ENCODE assay signal across 1 cellular context in genomic region chr17:73272906-73273218, GRCh38.
A peak's percentile ranks its signal among the peaks of the same experiment; 100 is the strongest.
TF ChIP-seq lines count a peak whose summit lies in the region.

No MANE protein-coding gene starts in this region.

TF ChIP-seq in HepG2, 621 proteins besides CTCF, POLR2A, EP300 and RAD21 (continued from another document and continues in another):
- TF ChIP-seq IRX3 (CRISPR knock-in tag; IDR thresholded peaks at IDR 0.05; ENCODE audit: borderline replicate concordance, low read depth) (peak; percentile 9; the same call in 1 of the 2 replicates), ZNF431 (CRISPR knock-in tag; IDR thresholded peaks at IDR 0.05; ENCODE audit: borderline replicate concordance, low read depth) (no peak), ZNF274 (CRISPR knock-in tag; IDR thresholded peaks at IDR 0.05) (no peak), WIZ (CRISPR knock-in tag; IDR thresholded peaks at IDR 0.05) (no peak), ZNF83 (CRISPR knock-in tag; IDR thresholded peaks at IDR 0.05; ENCODE audit: borderline replicate concordance) (no peak), TMF1 (CRISPR knock-in tag; IDR thresholded peaks at IDR 0.05; ENCODE audit: low read depth) (no peak), TOPORS (CRISPR knock-in tag; IDR thresholded peaks at IDR 0.05) (no peak), SOX6 (IDR thresholded peaks at IDR 0.05) (no peak), SOX6 (CRISPR knock-in tag; IDR thresholded peaks at IDR 0.05) (peak; percentile 96), NKX3-1 (CRISPR knock-in tag; IDR thresholded peaks at IDR 0.05) (peak; percentile 84), ZSCAN12 (CRISPR knock-in tag; IDR thresholded peaks at IDR 0.05) (no peak), ZNF687 (CRISPR knock-in tag; IDR thresholded peaks at IDR 0.05) (peak; percentile 90), NR3C1 (CRISPR knock-in tag; IDR thresholded peaks at IDR 0.05) (no peak), CCAR2 (optimal IDR thresholded peaks at IDR 0.05; ENCODE audit: low read depth, low read length) (no peak), IRF1 (CRISPR knock-in tag; IDR thresholded peaks at IDR 0.05; ENCODE audit: low read depth) (no peak), MYC (CRISPR knock-in tag; IDR thresholded peaks at IDR 0.05; ENCODE audit: borderline replicate concordance) (peak; percentile 76; the same call in 1 of the 2 replicates), SKI (IDR thresholded peaks at IDR 0.05; ENCODE audit: partially characterized antibody) (peak; percentile 95), SPEN (CRISPR knock-in tag; IDR thresholded peaks at IDR 0.05; ENCODE audit: low read depth) (peak; percentile 64; the same call in 1 of the 2 replicates), DRAP1 (CRISPR knock-in tag; IDR thresholded peaks at IDR 0.05) (no peak), ZNF768 (CRISPR knock-in tag; IDR thresholded peaks at IDR 0.05) (no peak), CBX5 (CRISPR knock-in tag; IDR thresholded peaks at IDR 0.05; ENCODE audit: borderline replicate concordance) (peak; percentile 36; the same call in 1 of the 2 replicates), ZNF484 (CRISPR knock-in tag; IDR thresholded peaks at IDR 0.05; ENCODE audit: borderline replicate concordance, low read depth) (no peak), POGK (CRISPR knock-in tag; conservative IDR thresholded peaks at IDR 0.05) (peak; percentile 83), NR2F1 (CRISPR knock-in tag; IDR thresholded peaks at IDR 0.05) (peak; percentile 51 to 55; a peak in 2 of 4 replicates), CC2D1A (CRISPR knock-in tag; IDR thresholded peaks at IDR 0.05) (0 out of 2 replicates have a peak, but pooled peaks have one; percentile 84), MED8 (CRISPR knock-in tag; IDR thresholded peaks at IDR 0.05; ENCODE audit: insufficient replicate concordance) (no peak), ZBTB38 (CRISPR knock-in tag; IDR thresholded peaks at IDR 0.05) (no peak; the same call in 1 of the 2 replicates), GATAD2A (CRISPR knock-in tag; IDR thresholded peaks at IDR 0.05) (peak; percentile 97), ZNF644 (CRISPR knock-in tag; IDR thresholded peaks at IDR 0.05; ENCODE audit: low read depth) (peak; percentile 66; the same call in 1 of the 2 replicates), ELF1 (CRISPR knock-in tag; IDR thresholded peaks at IDR 0.05) (no peak), KLF16 (CRISPR knock-in tag; IDR thresholded peaks at IDR 0.05) (peak in 1 of 2 experiments; percentile 58; a peak in 2 of 4 replicates), ZNF713 (CRISPR knock-in tag; IDR thresholded peaks at IDR 0.05) (no peak), ZNF496 (CRISPR knock-in tag; IDR thresholded peaks at IDR 0.05; ENCODE audit: insufficient replicate concordance) (no peak), TARDBP (CRISPR knock-in tag; IDR thresholded peaks at IDR 0.05) (peak; percentile 89), ZKSCAN1 (IDR thresholded peaks at IDR 0.05; ENCODE audit: low read length) (no peak), AGO1 (IDR thresholded peaks at IDR 0.05; ENCODE audit: low read depth, low read length, poor library complexity, severe bottlenecking) (no peak), GTF2F1 (IDR thresholded peaks at IDR 0.05; ENCODE audit: low read length) (no peak), NAIF1 (CRISPR knock-in tag; IDR thresholded peaks at IDR 0.05; ENCODE audit: borderline replicate concordance) (0 out of 2 replicates have a peak, but pooled peaks have one; percentile 35), ZNF629 (CRISPR knock-in tag; conservative IDR thresholded peaks at IDR 0.05) (peak; percentile 75), HNF1B (CRISPR knock-in tag; IDR thresholded peaks at IDR 0.05) (peak; percentile 36; the same call in 1 of the 2 replicates), JUND (CRISPR knock-in tag; IDR thresholded peaks at IDR 0.05) (no peak), PPARG (CRISPR knock-in tag; conservative IDR thresholded peaks at IDR 0.05) (peak; percentile 98), NCOA5 (CRISPR knock-in tag; IDR thresholded peaks at IDR 0.05) (no peak), ARNT (IDR thresholded peaks at IDR 0.05) (no peak), ZNF598 (CRISPR knock-in tag; IDR thresholded peaks at IDR 0.05; ENCODE audit: borderline replicate concordance) (no peak)
- TF ChIP-seq, protein P1, sequence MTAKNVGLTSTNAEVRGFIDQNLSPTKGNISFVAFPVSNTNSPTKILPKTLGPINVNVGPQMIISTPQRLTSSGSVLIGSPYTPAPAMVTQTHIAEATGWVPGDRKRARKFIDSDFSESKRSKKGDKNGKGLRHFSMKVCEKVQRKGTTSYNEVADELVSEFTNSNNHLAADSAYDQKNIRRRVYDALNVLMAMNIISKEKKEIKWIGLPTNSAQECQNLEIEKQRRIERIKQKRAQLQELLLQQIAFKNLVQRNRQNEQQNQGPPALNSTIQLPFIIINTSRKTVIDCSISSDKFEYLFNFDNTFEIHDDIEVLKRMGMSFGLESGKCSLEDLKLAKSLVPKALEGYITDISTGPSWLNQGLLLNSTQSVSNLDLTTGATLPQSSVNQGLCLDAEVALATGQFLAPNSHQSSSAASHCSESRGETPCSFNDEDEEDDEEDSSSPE (CRISPR knock-in tag; IDR thresholded peaks at IDR 0.05) = peak; percentile 88
- TF ChIP-seq, protein P2, sequence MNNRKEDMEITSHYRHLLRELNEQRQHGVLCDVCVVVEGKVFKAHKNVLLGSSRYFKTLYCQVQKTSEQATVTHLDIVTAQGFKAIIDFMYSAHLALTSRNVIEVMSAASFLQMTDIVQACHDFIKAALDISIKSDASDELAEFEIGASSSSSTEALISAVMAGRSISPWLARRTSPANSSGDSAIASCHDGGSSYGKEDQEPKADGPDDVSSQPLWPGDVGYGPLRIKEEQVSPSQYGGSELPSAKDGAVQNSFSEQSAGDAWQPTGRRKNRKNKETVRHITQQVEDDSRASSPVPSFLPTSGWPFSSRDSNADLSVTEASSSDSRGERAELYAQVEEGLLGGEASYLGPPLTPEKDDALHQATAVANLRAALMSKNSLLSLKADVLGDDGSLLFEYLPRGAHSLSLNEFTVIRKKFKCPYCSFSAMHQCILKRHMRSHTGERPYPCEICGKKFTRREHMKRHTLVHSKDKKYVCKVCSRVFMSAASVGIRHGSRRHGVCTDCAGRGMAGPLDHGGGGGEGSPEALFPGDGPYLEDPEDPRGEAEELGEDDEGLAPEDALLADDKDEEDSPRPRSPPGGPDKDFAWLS (CRISPR knock-in tag; IDR thresholded peaks at IDR 0.05; ENCODE audit: borderline replicate concordance) = 0 out of 2 replicates have a peak, but pooled peaks have one; percentile 69
- TF ChIP-seq, protein P3, sequence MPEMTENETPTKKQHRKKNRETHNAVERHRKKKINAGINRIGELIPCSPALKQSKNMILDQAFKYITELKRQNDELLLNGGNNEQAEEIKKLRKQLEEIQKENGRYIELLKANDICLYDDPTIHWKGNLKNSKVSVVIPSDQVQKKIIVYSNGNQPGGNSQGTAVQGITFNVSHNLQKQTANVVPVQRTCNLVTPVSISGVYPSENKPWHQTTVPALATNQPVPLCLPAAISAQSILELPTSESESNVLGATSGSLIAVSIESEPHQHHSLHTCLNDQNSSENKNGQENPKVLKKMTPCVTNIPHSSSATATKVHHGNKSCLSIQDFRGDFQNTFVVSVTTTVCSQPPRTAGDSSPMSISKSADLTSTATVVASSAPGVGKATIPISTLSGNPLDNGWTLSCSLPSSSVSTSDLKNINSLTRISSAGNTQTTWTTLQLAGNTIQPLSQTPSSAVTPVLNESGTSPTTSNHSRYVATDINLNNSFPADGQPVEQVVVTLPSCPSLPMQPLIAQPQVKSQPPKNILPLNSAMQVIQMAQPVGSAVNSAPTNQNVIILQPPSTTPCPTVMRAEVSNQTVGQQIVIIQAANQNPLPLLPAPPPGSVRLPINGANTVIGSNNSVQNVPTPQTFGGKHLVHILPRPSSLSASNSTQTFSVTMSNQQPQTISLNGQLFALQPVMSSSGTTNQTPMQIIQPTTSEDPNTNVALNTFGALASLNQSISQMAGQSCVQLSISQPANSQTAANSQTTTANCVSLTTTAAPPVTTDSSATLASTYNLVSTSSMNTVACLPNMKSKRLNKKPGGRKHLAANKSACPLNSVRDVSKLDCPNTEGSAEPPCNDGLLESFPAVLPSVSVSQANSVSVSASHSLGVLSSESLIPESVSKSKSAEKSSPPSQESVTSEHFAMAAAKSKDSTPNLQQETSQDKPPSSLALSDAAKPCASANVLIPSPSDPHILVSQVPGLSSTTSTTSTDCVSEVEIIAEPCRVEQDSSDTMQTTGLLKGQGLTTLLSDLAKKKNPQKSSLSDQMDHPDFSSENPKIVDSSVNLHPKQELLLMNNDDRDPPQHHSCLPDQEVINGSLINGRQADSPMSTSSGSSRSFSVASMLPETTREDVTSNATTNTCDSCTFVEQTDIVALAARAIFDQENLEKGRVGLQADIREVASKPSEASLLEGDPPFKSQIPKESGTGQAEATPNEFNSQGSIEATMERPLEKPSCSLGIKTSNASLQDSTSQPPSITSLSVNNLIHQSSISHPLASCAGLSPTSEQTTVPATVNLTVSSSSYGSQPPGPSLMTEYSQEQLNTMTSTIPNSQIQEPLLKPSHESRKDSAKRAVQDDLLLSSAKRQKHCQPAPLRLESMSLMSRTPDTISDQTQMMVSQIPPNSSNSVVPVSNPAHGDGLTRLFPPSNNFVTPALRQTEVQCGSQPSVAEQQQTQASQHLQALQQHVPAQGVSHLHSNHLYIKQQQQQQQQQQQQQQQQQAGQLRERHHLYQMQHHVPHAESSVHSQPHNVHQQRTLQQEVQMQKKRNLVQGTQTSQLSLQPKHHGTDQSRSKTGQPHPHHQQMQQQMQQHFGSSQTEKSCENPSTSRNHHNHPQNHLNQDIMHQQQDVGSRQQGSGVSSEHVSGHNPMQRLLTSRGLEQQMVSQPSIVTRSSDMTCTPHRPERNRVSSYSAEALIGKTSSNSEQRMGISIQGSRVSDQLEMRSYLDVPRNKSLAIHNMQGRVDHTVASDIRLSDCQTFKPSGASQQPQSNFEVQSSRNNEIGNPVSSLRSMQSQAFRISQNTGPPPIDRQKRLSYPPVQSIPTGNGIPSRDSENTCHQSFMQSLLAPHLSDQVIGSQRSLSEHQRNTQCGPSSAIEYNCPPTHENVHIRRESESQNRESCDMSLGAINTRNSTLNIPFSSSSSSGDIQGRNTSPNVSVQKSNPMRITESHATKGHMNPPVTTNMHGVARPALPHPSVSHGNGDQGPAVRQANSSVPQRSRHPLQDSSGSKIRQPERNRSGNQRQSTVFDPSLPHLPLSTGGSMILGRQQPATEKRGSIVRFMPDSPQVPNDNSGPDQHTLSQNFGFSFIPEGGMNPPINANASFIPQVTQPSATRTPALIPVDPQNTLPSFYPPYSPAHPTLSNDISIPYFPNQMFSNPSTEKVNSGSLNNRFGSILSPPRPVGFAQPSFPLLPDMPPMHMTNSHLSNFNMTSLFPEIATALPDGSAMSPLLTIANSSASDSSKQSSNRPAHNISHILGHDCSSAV (CRISPR knock-in tag; IDR thresholded peaks at IDR 0.05; ENCODE audit: borderline replicate concordance) = no peak
